In genomic region chr21:41995577-41995976, GRCh38 we compare ENCODE assay signal across 24 cellular contexts.
"Had no signal": no experiment of that assay in that cellular context is flagged by ENCODE, and none has a peak within 500 bp of the region (broad histone marks: within the 10 kb centered on the region; RNA-seq: fewer than 3 reads in every experiment).

No MANE protein-coding gene starts in this region.

- FAIRE-seq: colon, frontal cortex, islet of Langerhans, keratinocyte had no signal

- H3K27me3 Mint-ChIP-seq: dendritic cell treated with granulocyte-macrophage colony-stimulating factor and Interleukin-4, amounts not matched to agents 40 ng/mL and 50 ng/mL, for 4 days; effector memory CD8-positive, alpha-beta T cell; naive B cell; naive thymus-derived CD8-positive, alpha-beta T cell had no signal

- H3K4me1 Mint-ChIP-seq: mesothelial cell of epicardium had no signal

- H3K27ac Mint-ChIP-seq: dendritic cell treated with granulocyte-macrophage colony-stimulating factor and Interleukin-4, amounts not matched to agents 40 ng/mL and 50 ng/mL, for 4 days; mesothelial cell of epicardium had no signal

- H3K9me3 ChIP-seq: gastroesophageal sphincter, lower lobe of right lung, mucosa of descending colon had no signal

- H3K27me3 ChIP-seq: foreskin keratinocyte, gastroesophageal sphincter, heart right ventricle, left lung had no signal

- H3K4me1 ChIP-seq: foreskin keratinocyte, gastroesophageal sphincter, left lung, lower lobe of right lung had no signal

- DNase-seq: cortex of kidney; effector CD8-positive, alpha-beta T cell; effector memory CD8-positive, alpha-beta T cell; erythroblast; foreskin keratinocyte; heart right ventricle; hippocampal formation; left cardiac atrium; left lung; left ventricle myocardium superior; lower lobe of right lung; mesenchymal stem cell; mucosa of descending colon; naive B cell; naive thymus-derived CD8-positive, alpha-beta T cell had no signal

- H3K27ac ChIP-seq: epithelial cell of prostate, foreskin keratinocyte, gastroesophageal sphincter, heart right ventricle, left lung, lower lobe of right lung had no signal

- H3K4me3 ChIP-seq: gastroesophageal sphincter, heart right ventricle, left lung, lower lobe of right lung, mucosa of descending colon had no signal

- H3K9me3 Mint-ChIP-seq: dendritic cell treated with granulocyte-macrophage colony-stimulating factor and Interleukin-4, amounts not matched to agents 40 ng/mL and 50 ng/mL, for 4 days; effector memory CD8-positive, alpha-beta T cell had no signal

- H3K4me3 Mint-ChIP-seq: dendritic cell treated with granulocyte-macrophage colony-stimulating factor and Interleukin-4, amounts not matched to agents 40 ng/mL and 50 ng/mL, for 4 days; effector memory CD8-positive, alpha-beta T cell; mesothelial cell of epicardium; naive B cell; naive thymus-derived CD8-positive, alpha-beta T cell had no signal

- ATAC-seq: effector memory CD8-positive, alpha-beta T cell; esophagus mucosa; foreskin keratinocyte; gastroesophageal sphincter; heart right ventricle; left cardiac atrium; left lung; left ventricle myocardium superior; lower lobe of right lung; mucosa of descending colon; naive thymus-derived CD8-positive, alpha-beta T cell had no signal
